Comparison of ENCODE assay signal across 2 cellular contexts in the genomic region with DNA sequence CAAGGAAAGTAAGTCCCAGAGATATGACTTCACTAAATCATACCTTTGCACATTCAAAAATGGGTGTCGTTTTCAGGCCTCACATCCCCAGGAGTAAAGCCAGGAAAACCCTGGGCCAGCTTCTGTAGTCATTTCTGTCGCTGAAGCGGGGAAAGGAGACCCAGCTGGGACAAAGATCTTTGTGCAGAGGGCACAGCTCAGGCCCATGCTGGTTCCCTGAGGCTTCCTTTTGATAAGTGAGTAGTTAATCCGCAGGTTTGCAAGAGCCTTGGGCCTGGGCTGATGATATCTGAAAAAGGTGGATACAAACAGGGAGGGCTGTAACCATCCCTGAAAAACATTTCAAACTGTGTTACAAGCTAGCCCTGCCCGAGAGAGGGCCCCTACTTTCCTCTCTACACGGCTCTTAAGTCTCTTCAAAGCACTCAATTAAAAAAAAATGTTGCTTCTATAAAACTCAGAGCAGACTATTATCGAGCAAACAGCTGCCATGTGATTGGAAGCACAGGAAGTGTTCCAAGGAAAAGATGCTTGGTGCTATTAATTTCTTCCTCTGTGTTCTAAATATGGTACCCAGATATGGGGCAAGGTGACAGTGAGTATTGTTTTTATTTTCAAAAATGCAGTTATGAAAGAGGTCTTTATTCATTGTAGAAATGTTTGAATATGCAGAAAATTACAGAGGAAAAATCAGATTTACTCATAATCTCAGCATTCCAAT.
TF ChIP-seq lines count a peak whose summit lies in the region.

No MANE protein-coding gene starts in this region.

TF ChIP-seq in SK-N-SH, 30 proteins besides CTCF, POLR2A, EP300 and RAD21 (continued from another document):
- TF ChIP-seq, protein P1, sequence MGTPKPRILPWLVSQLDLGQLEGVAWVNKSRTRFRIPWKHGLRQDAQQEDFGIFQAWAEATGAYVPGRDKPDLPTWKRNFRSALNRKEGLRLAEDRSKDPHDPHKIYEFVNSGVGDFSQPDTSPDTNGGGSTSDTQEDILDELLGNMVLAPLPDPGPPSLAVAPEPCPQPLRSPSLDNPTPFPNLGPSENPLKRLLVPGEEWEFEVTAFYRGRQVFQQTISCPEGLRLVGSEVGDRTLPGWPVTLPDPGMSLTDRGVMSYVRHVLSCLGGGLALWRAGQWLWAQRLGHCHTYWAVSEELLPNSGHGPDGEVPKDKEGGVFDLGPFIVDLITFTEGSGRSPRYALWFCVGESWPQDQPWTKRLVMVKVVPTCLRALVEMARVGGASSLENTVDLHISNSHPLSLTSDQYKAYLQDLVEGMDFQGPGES (IDR thresholded peaks at IDR 0.05; ENCODE audit: low read depth, low read length) = no peak
- TF ChIP-seq RCOR1 (IDR thresholded peaks at IDR 0.05; ENCODE audit: low read length) = no peak

TF ChIP-seq in GM23338, 12 proteins besides CTCF, POLR2A, EP300 and RAD21 (continued from another document):
- TF ChIP-seq, protein P2, sequence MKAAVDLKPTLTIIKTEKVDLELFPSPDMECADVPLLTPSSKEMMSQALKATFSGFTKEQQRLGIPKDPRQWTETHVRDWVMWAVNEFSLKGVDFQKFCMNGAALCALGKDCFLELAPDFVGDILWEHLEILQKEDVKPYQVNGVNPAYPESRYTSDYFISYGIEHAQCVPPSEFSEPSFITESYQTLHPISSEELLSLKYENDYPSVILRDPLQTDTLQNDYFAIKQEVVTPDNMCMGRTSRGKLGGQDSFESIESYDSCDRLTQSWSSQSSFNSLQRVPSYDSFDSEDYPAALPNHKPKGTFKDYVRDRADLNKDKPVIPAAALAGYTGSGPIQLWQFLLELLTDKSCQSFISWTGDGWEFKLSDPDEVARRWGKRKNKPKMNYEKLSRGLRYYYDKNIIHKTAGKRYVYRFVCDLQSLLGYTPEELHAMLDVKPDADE (IDR thresholded peaks at IDR 0.05) = no peak
- TF ChIP-seq JUNB (IDR thresholded peaks at IDR 0.05; ENCODE audit: unreplicated experiment) (no peak), POLR2AphosphoS5 (IDR thresholded peaks at IDR 0.05; ENCODE audit: low read depth) (no peak)
- TF ChIP-seq, protein P3, sequence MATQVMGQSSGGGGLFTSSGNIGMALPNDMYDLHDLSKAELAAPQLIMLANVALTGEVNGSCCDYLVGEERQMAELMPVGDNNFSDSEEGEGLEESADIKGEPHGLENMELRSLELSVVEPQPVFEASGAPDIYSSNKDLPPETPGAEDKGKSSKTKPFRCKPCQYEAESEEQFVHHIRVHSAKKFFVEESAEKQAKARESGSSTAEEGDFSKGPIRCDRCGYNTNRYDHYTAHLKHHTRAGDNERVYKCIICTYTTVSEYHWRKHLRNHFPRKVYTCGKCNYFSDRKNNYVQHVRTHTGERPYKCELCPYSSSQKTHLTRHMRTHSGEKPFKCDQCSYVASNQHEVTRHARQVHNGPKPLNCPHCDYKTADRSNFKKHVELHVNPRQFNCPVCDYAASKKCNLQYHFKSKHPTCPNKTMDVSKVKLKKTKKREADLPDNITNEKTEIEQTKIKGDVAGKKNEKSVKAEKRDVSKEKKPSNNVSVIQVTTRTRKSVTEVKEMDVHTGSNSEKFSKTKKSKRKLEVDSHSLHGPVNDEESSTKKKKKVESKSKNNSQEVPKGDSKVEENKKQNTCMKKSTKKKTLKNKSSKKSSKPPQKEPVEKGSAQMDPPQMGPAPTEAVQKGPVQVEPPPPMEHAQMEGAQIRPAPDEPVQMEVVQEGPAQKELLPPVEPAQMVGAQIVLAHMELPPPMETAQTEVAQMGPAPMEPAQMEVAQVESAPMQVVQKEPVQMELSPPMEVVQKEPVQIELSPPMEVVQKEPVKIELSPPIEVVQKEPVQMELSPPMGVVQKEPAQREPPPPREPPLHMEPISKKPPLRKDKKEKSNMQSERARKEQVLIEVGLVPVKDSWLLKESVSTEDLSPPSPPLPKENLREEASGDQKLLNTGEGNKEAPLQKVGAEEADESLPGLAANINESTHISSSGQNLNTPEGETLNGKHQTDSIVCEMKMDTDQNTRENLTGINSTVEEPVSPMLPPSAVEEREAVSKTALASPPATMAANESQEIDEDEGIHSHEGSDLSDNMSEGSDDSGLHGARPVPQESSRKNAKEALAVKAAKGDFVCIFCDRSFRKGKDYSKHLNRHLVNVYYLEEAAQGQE (IDR thresholded peaks at IDR 0.05; ENCODE audit: unreplicated experiment) = no peak
